24 cellular contexts compared by ENCODE assay signal in the genomic region with DNA sequence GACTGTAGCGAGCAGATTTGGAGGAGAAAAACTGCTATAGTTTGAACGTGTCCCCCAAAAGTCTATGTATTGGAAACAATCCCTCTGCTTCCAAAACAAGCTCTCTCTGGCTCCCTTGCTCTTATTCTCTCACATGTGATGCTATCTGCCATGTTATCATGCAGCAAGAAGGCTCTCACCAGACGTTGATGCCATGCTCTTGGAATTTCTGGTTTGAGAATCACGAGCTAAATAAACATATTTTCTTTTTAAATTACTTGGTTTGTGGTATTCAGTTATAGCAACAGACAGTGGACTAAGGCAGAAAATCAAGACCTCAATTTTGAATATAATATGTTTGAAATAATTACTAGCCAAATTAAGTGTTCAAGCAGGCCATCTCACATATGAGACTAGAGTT. TPM values are rescaled to one million over a fixed set of nuclear protein-coding genes. Genes with fewer than 3 reads are reported as not detected.
DNase-seq lines count a peak whose midpoint lies in the region; TF ChIP-seq lines count a peak whose summit lies in the region.
"Had no signal": no experiment of that assay in that cellular context is flagged by ENCODE, and none has a peak within 500 bp of the region (broad histone marks: within the 10 kb centered on the region; RNA-seq: fewer than 3 reads in every experiment).

No MANE protein-coding gene starts in this region.

- TF ChIP-seq CTCF in AG10803 (conservative IDR thresholded peaks at IDR 0.05; ENCODE audit: low read length): no peak
- no peak for TF ChIP-seq CTCF in HFFc6 (IDR thresholded peaks at IDR 0.05)
- TF ChIP-seq CTCF in astrocyte of the spinal cord (IDR thresholded peaks at IDR 0.05; ENCODE audit: low read depth, low read length): no peak
- TF ChIP-seq CTCF in esophagus muscularis mucosa (IDR thresholded peaks at IDR 0.05): no peak
- TF ChIP-seq CTCF in breast epithelium (IDR thresholded peaks at IDR 0.05): no peak

- TF ChIP-seq EP300 in esophagus muscularis mucosa (IDR thresholded peaks at IDR 0.05): no peak

- H3K27ac ChIP-seq in esophagus muscularis mucosa (replicated peaks in 1 of 4): no peak overlapping the region
- H3K27ac ChIP-seq in breast epithelium: no peak overlapping the region
- H3K27ac ChIP-seq: KMS-11, SK-N-MC had no signal

- intact Hi-C loops in esophagus muscularis mucosa (cut with DNase I) (no loop called here), breast epithelium (cut with DNase I; ENCODE audit: low total_unique reads) (loop anchor here (5.0 kb wide), 1 partner anchor 1162 kb away; no protein-coding TSS in a partner anchor)

- H3K36me3 ChIP-seq in esophagus muscularis mucosa: no peaks in the 10 kb centered on the region
- no peaks in the 10 kb centered on the region for H3K36me3 ChIP-seq in breast epithelium
- H3K36me3 ChIP-seq: HAP-1 had no signal

- H3K4me1 Mint-ChIP-seq in HFFc6 (ENCODE audit: low read depth): peaks cover 42% of the 10 kb centered on the region
- H3K4me1 Mint-ChIP-seq: IgD-negative memory B cell, T-cell had no signal

- H3K4me3 ChIP-seq in AG10803 (ENCODE audit: low read length) (no peak overlapping the region), astrocyte of the spinal cord (ENCODE audit: low read depth, low read length) (no peak overlapping the region), esophagus muscularis mucosa (no peak overlapping the region), breast epithelium (no peak overlapping the region)
- H3K4me3 ChIP-seq: HAP-1, SK-N-MC had no signal

- H3K4me1 ChIP-seq in esophagus muscularis mucosa (no peaks in the 10 kb centered on the region), breast epithelium (no peaks in the 10 kb centered on the region)

- peak; percentile 17 for DNase-seq in AG10803 (ENCODE audit: low read depth)
- DNase-seq in HFFc6: peak; percentile 49
- DNase-seq in astrocyte of the spinal cord (ENCODE audit: low read depth, low spot score): peak; percentile 14
- peak; percentile 24 for DNase-seq in hepatic stellate cell (ENCODE audit: low spot score)
- no peak for DNase-seq in LoVo (ENCODE audit: low spot score)
- DNase-seq in esophagus muscularis mucosa (ENCODE audit: extremely low spot score): no peak
- DNase-seq in breast epithelium (ENCODE audit: low spot score in 2 of 2): no peak
- DNase-seq in activated gamma-delta T cell treated with Interleukin-2 at 50 U/mL for 16 hours: no peak
- DNase-seq: Calu3, DMS79 treated with DMSO at 0.1 percent for 48 hours, GOT3, NCI-H1092 treated with DMSO at 0.1 percent for 48 hours, NCI-H1436, NCI-H187 treated with DMSO at 0.1 percent for 48 hours, NCI-H2171 treated with DMSO at 0.1 percent for 48 hours, NCI-H524 treated with DMSO at 0.1 percent for 48 hours, NCI-H774, SIG-M5, T-cell had no signal

- H3K27me3 Mint-ChIP-seq in HFFc6 (ENCODE audit: insufficient read depth): no peaks in the 10 kb centered on the region; the same call in 1 of the 2 replicates
- H3K27me3 Mint-ChIP-seq: IgD-negative memory B cell, T-cell had no signal

- H3K27me3 ChIP-seq in esophagus muscularis mucosa: no peaks in the 10 kb centered on the region
- H3K27me3 ChIP-seq in breast epithelium: no peaks in the 10 kb centered on the region

- peaks cover 18% of the 10 kb centered on the region for H3K9me3 Mint-ChIP-seq in HFFc6

- no peak overlapping the region for H3K4me3 Mint-ChIP-seq in HFFc6
- H3K4me3 Mint-ChIP-seq: IgD-negative memory B cell, T-cell had no signal

- peak overlapping the region; percentile 70 for H3K27ac Mint-ChIP-seq in HFFc6
- H3K27ac Mint-ChIP-seq: IgD-negative memory B cell, T-cell had no signal

- TF ChIP-seq POLR2A in esophagus muscularis mucosa (IDR thresholded peaks at IDR 0.05; ENCODE audit: low read depth) (no peak), breast epithelium (IDR thresholded peaks at IDR 0.05) (no peak)

- WGBS in esophagus muscularis mucosa: 77% methylated on average over 4 of the region's 4 CpGs

- in situ Hi-C loops in astrocyte of the spinal cord (cut with HindIII; ENCODE audit: low sequenced_read_pairs): no loop called here

- H3K36me3 Mint-ChIP-seq in HFFc6 (ENCODE audit: low read depth): peaks cover 19% of the 10 kb centered on the region
- H3K36me3 Mint-ChIP-seq: IgD-negative memory B cell, T-cell had no signal

- no peaks in the 10 kb centered on the region for H3K9me3 ChIP-seq in esophagus muscularis mucosa
- H3K9me3 ChIP-seq in breast epithelium: no peaks in the 10 kb centered on the region

RNA-seq across cellular contexts. Expression of a gene that starts 17.5 kb away (rescaled TPM):
- total RNA-seq in HFFc6 (2021; fragmentation: NEBNext Ultra II Directional; extraction: Animal tissue kit (Norgen Biotek cat#: 25700)): under 1 TPM in 1 of 6 experiments, not detected in 5; 0.26 TPM
- total RNA-seq in esophagus muscularis mucosa: not detected
- not detected for total RNA-seq in breast epithelium
- total RNA-seq: A673, Calu3, T-cell had no signal

Comparison
In these comparisons a context has a peak if more than half of its experiments do, and no peak if none do; other contexts are left out.
1. DNase-seq: peak in AG10803 (single experiment), HFFc6 (single experiment), astrocyte of the spinal cord (single experiment) and hepatic stellate cell (single experiment); none in LoVo (single experiment), esophagus muscularis mucosa (single experiment), breast epithelium (0 of 2) and activated gamma-delta T cell treated with Interleukin-2 at 50 U/mL for 16 hours (single experiment).